Comparison of ENCODE assay signal across 9 cellular contexts in genomic region chr2:127811922-127812321, GRCh38. TPM values are rescaled to one million over a fixed set of nuclear protein-coding genes. Genes with fewer than 3 reads are reported as not detected.
DNase-seq lines count a peak whose midpoint lies in the region; ATAC-seq and TF ChIP-seq lines count a peak whose summit lies in the region.
"Had no signal": no experiment of that assay in that cellular context is flagged by ENCODE, and none has a peak within 500 bp of the region (broad histone marks: within the 10 kb centered on the region; RNA-seq: fewer than 3 reads in every experiment).

No MANE protein-coding gene starts in this region.

- WGBS in liver = 88% methylated on average over 13 of the region's 13 CpGs

- no peak for ATAC-seq in HG03095 (IDR thresholded peaks at IDR 0.05; ENCODE audit: unreplicated experiment)

- peak overlapping the region in 1 of 2 donors; percentile 95 for H3K27ac ChIP-seq in liver (ENCODE audit: low read depth in 1 of 2, low read length in 2 of 2)
- no peak overlapping the region for H3K27ac ChIP-seq in subcutaneous abdominal adipose tissue (ENCODE audit: low read depth, low read length)
- no peak overlapping the region for H3K27ac ChIP-seq in brain microvascular endothelial cell

- H3K4me3 ChIP-seq in liver (ENCODE audit: low read depth in 1 of 3, low read length in 3 of 3) (peak overlapping the region in 2 of 3 donors; percentile 68 to 98), subcutaneous abdominal adipose tissue (ENCODE audit: low read depth in 1 of 5, low read length in 5 of 5) (peak overlapping the region; percentile 76 to 98 (median 90)), brain microvascular endothelial cell (ENCODE audit: low read depth, low read length) (no peak overlapping the region)

- no peak for TF ChIP-seq RAD21 in liver (IDR thresholded peaks at IDR 0.05)

- no peaks in the 10 kb centered on the region for H3K9me3 ChIP-seq in liver (ENCODE audit: control insufficient read depth in 4 of 4, low read length in 3 of 4)
- H3K9me3 ChIP-seq in subcutaneous abdominal adipose tissue (ENCODE audit: control insufficient read depth in 5 of 5, low read length in 5 of 5) = no peaks in the 10 kb centered on the region

- H3K4me3 Mint-ChIP-seq in activated naive CD4-positive, alpha-beta T cell treated with anti-CD3 and anti-CD28 coated beads, Interleukin-2, amount 50 U/mL, for 24 hours = peak overlapping the region; percentile 96
- H3K4me3 Mint-ChIP-seq in activated T-helper 1 cell treated with anti-CD3 and anti-CD28 coated beads, Interleukin-12 subunit alpha, Interleukin-12 subunit beta, Interleukin-2, Interleukin-4 antibody, amounts not matched to agents 30 ng/mL and 10 ng/mL and 1 ng/mL, durations not matched to agents 14 hours and 24 hours and 36 hours = peak overlapping the region; percentile 95

- H3K36me3 Mint-ChIP-seq in activated naive CD4-positive, alpha-beta T cell treated with anti-CD3 and anti-CD28 coated beads, Interleukin-2, amount 50 U/mL, for 24 hours = peaks cover 11% of the 10 kb centered on the region
- H3K36me3 Mint-ChIP-seq in activated T-helper 1 cell treated with anti-CD3 and anti-CD28 coated beads, Interleukin-12 subunit alpha, Interleukin-12 subunit beta, Interleukin-2, Interleukin-4 antibody, amounts not matched to agents 30 ng/mL and 10 ng/mL and 1 ng/mL, durations not matched to agents 14 hours and 24 hours and 36 hours (ENCODE audit: low read depth) = peaks cover 15% of the 10 kb centered on the region

- H3K4me1 ChIP-seq in liver (ENCODE audit: control insufficient read depth in 4 of 4, insufficient read depth in 4 of 4, low read length in 3 of 4) (peaks cover 2 to 31% (median 17%) of the 10 kb centered on the region in 4 donors), subcutaneous abdominal adipose tissue (ENCODE audit: control insufficient read depth in 5 of 5, insufficient read depth in 5 of 5, low read length in 5 of 5) (peaks cover 2 to 33% (median 29%) of the 10 kb centered on the region in 5 donors)

- in situ Hi-C loops in brain microvascular endothelial cell (cut with HindIII; ENCODE audit: low pct_ligation_motif_present, low sequenced_read_pairs) = no loop called here

- no peaks in the 10 kb centered on the region for H3K9me3 Mint-ChIP-seq in activated naive CD4-positive, alpha-beta T cell treated with anti-CD3 and anti-CD28 coated beads, Interleukin-2, amount 50 U/mL, for 24 hours
- no peaks in the 10 kb centered on the region for H3K9me3 Mint-ChIP-seq in activated T-helper 1 cell treated with anti-CD3 and anti-CD28 coated beads, Interleukin-12 subunit alpha, Interleukin-12 subunit beta, Interleukin-2, Interleukin-4 antibody, amounts not matched to agents 30 ng/mL and 10 ng/mL and 1 ng/mL, durations not matched to agents 14 hours and 24 hours and 36 hours

- H3K9ac ChIP-seq in liver (ENCODE audit: low read depth in 1 of 2, low read length in 2 of 2) = no peak overlapping the region
- H3K9ac ChIP-seq in subcutaneous abdominal adipose tissue (ENCODE audit: low read length in 5 of 5) = no peak overlapping the region

- no peaks in the 10 kb centered on the region for H3K36me3 ChIP-seq in liver (ENCODE audit: control insufficient read depth in 4 of 4, insufficient read depth in 3 of 4, low read depth in 1 of 4, low read length in 3 of 4)
- no peaks in the 10 kb centered on the region for H3K36me3 ChIP-seq in subcutaneous abdominal adipose tissue (ENCODE audit: control insufficient read depth in 5 of 5, insufficient read depth in 5 of 5, low read length in 5 of 5)
- no peaks in the 10 kb centered on the region for H3K36me3 ChIP-seq in brain microvascular endothelial cell (replicated peaks)

- peaks cover 38% of the 10 kb centered on the region for H3K4me1 Mint-ChIP-seq in activated naive CD4-positive, alpha-beta T cell treated with anti-CD3 and anti-CD28 coated beads, Interleukin-2, amount 50 U/mL, for 24 hours
- peaks cover 36% of the 10 kb centered on the region for H3K4me1 Mint-ChIP-seq in activated T-helper 1 cell treated with anti-CD3 and anti-CD28 coated beads, Interleukin-12 subunit alpha, Interleukin-12 subunit beta, Interleukin-2, Interleukin-4 antibody, amounts not matched to agents 30 ng/mL and 10 ng/mL and 1 ng/mL, durations not matched to agents 14 hours and 24 hours and 36 hours (ENCODE audit: low read depth)

- H3K27ac Mint-ChIP-seq in activated naive CD4-positive, alpha-beta T cell treated with anti-CD3 and anti-CD28 coated beads, Interleukin-2, amount 50 U/mL, for 24 hours = no peak overlapping the region
- no peak overlapping the region for H3K27ac Mint-ChIP-seq in activated T-helper 1 cell treated with anti-CD3 and anti-CD28 coated beads, Interleukin-12 subunit alpha, Interleukin-12 subunit beta, Interleukin-2, Interleukin-4 antibody, amounts not matched to agents 30 ng/mL and 10 ng/mL and 1 ng/mL, durations not matched to agents 14 hours and 24 hours and 36 hours

- H3K27me3 ChIP-seq in liver (ENCODE audit: control insufficient read depth in 4 of 4, insufficient read depth in 4 of 4, low read length in 3 of 4) = no peaks in the 10 kb centered on the region
- H3K27me3 ChIP-seq in subcutaneous abdominal adipose tissue (ENCODE audit: control insufficient read depth in 5 of 5, insufficient read depth in 4 of 5, low read length in 5 of 5) = no peaks in the 10 kb centered on the region
- H3K27me3 ChIP-seq in brain microvascular endothelial cell (replicated peaks) = no peaks in the 10 kb centered on the region

- H3K27me3 Mint-ChIP-seq in activated naive CD4-positive, alpha-beta T cell treated with anti-CD3 and anti-CD28 coated beads, Interleukin-2, amount 50 U/mL, for 24 hours = no peaks in the 10 kb centered on the region
- H3K27me3 Mint-ChIP-seq in activated T-helper 1 cell treated with anti-CD3 and anti-CD28 coated beads, Interleukin-12 subunit alpha, Interleukin-12 subunit beta, Interleukin-2, Interleukin-4 antibody, amounts not matched to agents 30 ng/mL and 10 ng/mL and 1 ng/mL, durations not matched to agents 14 hours and 24 hours and 36 hours (ENCODE audit: insufficient read depth) = peaks cover 6% of the 10 kb centered on the region

- intact Hi-C loops in activated T-helper 1 cell treated with anti-CD3 and anti-CD28 coated beads, Interleukin-12 subunit alpha, Interleukin-12 subunit beta, Interleukin-2, Interleukin-4 antibody, amounts not matched to agents 30 ng/mL and 10 ng/mL and 1 ng/mL, durations not matched to agents 14 hours and 24 hours and 36 hours (cut with micrococcal nuclease) = loop anchor here (1.0 to 10.0 kb wide), 8 partner anchors 17 to 1157 kb away; partner anchors contain the start of genes GYPC, IWS1, MAP3K2 and SAP130

- TF ChIP-seq CTCF in liver (IDR thresholded peaks at IDR 0.05; ENCODE audit: low read depth, low read length, missing input control) = no peak
- TF ChIP-seq CTCF in brain microvascular endothelial cell (IDR thresholded peaks at IDR 0.05; ENCODE audit: low read depth, low read length, missing control alignments) = no peak

- DNase-seq in activated naive CD4-positive, alpha-beta T cell (lab: John Stamatoyannopoulos, UW) = no peak
- no peak for DNase-seq in activated T-helper 1 cell treated with anti-CD3 and anti-CD28 coated beads, Interleukin-12 subunit alpha, Interleukin-12 subunit beta, Interleukin-2, Interleukin-4 antibody, amounts not matched to agents 30 ng/mL and 10 ng/mL and 1 ng/mL, durations not matched to agents 14 hours and 24 hours and 36 hours (ENCODE audit: low spot score)
- DNase-seq in NCI-H345 (lab: John Stamatoyannopoulos, UW) (no peak), brain microvascular endothelial cell (no peak)
- DNase-seq: COR-L47 had no signal

TF ChIP-seq in liver, 16 proteins besides CTCF, POLR2A, EP300 and RAD21:
- no peak for TF ChIP-seq FOXA1 (IDR thresholded peaks at IDR 0.05)
- TF ChIP-seq MAX (IDR thresholded peaks at IDR 0.05) = no peak
- TF ChIP-seq HNF4G (IDR thresholded peaks at IDR 0.05) = no peak
- no peak for TF ChIP-seq SP1 (IDR thresholded peaks at IDR 0.05)
- TF ChIP-seq NR2F2 (IDR thresholded peaks at IDR 0.05) = no peak
- no peak for TF ChIP-seq GABPA (IDR thresholded peaks at IDR 0.05 in 1 of 2, conservative IDR thresholded peaks at IDR 0.05 in 1 of 2)
- TF ChIP-seq ZBTB33 (IDR thresholded peaks at IDR 0.05) = no peak

RNA-seq across cellular contexts. Expression of gene WDR33, which starts 1.0 kb away (rescaled TPM):
- total RNA-seq in activated T-helper 1 cell treated with anti-CD3 and anti-CD28 coated beads, Interleukin-12 subunit alpha, Interleukin-12 subunit beta, Interleukin-2, Interleukin-4 antibody, amounts not matched to agents 30 ng/mL and 10 ng/mL and 1 ng/mL, durations not matched to agents 14 hours and 24 hours and 36 hours = 81.0 and 82.4 TPM in 2 replicates
- total RNA-seq in liver = 10 to 100 TPM; 23.7 to 37.5 TPM
- 10 to 100 TPM in 1 of 2 donors, 1 to 10 TPM in 1; 8.2 to 21.2 TPM for polyA plus RNA-seq in liver

RNA-seq across cellular contexts. Expression of gene POLR2D, which starts 46.0 kb away (rescaled TPM):
- total RNA-seq in activated T-helper 1 cell treated with anti-CD3 and anti-CD28 coated beads, Interleukin-12 subunit alpha, Interleukin-12 subunit beta, Interleukin-2, Interleukin-4 antibody, amounts not matched to agents 30 ng/mL and 10 ng/mL and 1 ng/mL, durations not matched to agents 14 hours and 24 hours and 36 hours = 78.3 and 79.8 TPM in 2 replicates
- 10 to 100 TPM; 14.3 to 17.0 TPM for total RNA-seq in liver
- polyA plus RNA-seq in liver = 10 to 100 TPM; 11.4 to 11.9 TPM
